9 cellular contexts compared by ENCODE assay signal in genomic region chr3:149752788-149753136, GRCh38. TPM values are rescaled to one million over a fixed set of nuclear protein-coding genes. Genes with fewer than 3 reads are reported as not detected.
DNase-seq lines count a peak whose midpoint lies in the region; ATAC-seq, FAIRE-seq and TF ChIP-seq lines count a peak whose summit lies in the region.
"Had no signal": no experiment of that assay in that cellular context is flagged by ENCODE, and none has a peak within 500 bp of the region (broad histone marks: within the 10 kb centered on the region; RNA-seq: fewer than 3 reads in every experiment).

No MANE protein-coding gene starts in this region.

- H3K36me3 Mint-ChIP-seq in activated T-cell treated with anti-CD3 and anti-CD28 coated beads, Interleukin-2, amount 50 U/mL, for 4 hours (ENCODE audit: insufficient read depth), result peaks cover 19% of the 10 kb centered on the region
- peaks cover 12% of the 10 kb centered on the region for H3K36me3 Mint-ChIP-seq in activated T-helper 1 cell treated with anti-CD3 and anti-CD28 coated beads, Interleukin-12 subunit alpha, Interleukin-12 subunit beta, Interleukin-2, Interleukin-4 antibody, amounts not matched to agents 30 ng/mL and 10 ng/mL and 1 ng/mL, durations not matched to agents 14 hours and 24 hours and 36 hours (ENCODE audit: low read depth)

- no peaks in the 10 kb centered on the region for H3K9me3 ChIP-seq in tibial nerve

- peak overlapping the region; percentile 95 for H3K4me3 Mint-ChIP-seq in activated T-cell treated with anti-CD3 and anti-CD28 coated beads, Interleukin-2, amount 50 U/mL, for 4 hours
- peak overlapping the region; percentile 95 for H3K4me3 Mint-ChIP-seq in activated T-helper 1 cell treated with anti-CD3 and anti-CD28 coated beads, Interleukin-12 subunit alpha, Interleukin-12 subunit beta, Interleukin-2, Interleukin-4 antibody, amounts not matched to agents 30 ng/mL and 10 ng/mL and 1 ng/mL, durations not matched to agents 14 hours and 24 hours and 36 hours

- no peak for DNase-seq in activated T-cell treated with anti-CD3 and anti-CD28 coated beads, Interleukin-2, amount 50 U/mL, for 4 hours
- no peak for DNase-seq in activated T-cell treated with anti-CD3 and anti-CD28 coated beads, Interleukin-2, amount 50 U/mL, for 48 hours
- DNase-seq in activated T-helper 1 cell treated with anti-CD3 and anti-CD28 coated beads, Interleukin-12 subunit alpha, Interleukin-12 subunit beta, Interleukin-2, Interleukin-4 antibody, amounts not matched to agents 30 ng/mL and 10 ng/mL and 1 ng/mL, durations not matched to agents 14 hours and 24 hours and 36 hours (ENCODE audit: low spot score), result no peak
- DNase-seq in tibial nerve (ENCODE audit: low spot score in 2 of 2), result no peak
- no peak for DNase-seq in Ammon's horn (ENCODE audit: low spot score)
- DNase-seq in DMS 273 treated with DMSO at 0.1 percent for 48 hours (lab: John Stamatoyannopoulos, UW), result no peak

- TF ChIP-seq EP300 in tibial nerve (IDR thresholded peaks at IDR 0.05), result no peak

- no peak for TF ChIP-seq POLR2A in tibial nerve (IDR thresholded peaks at IDR 0.05)

- peaks cover 3% of the 10 kb centered on the region for H3K27me3 Mint-ChIP-seq in activated T-cell treated with anti-CD3 and anti-CD28 coated beads, Interleukin-2, amount 50 U/mL, for 4 hours (ENCODE audit: low read depth)
- H3K27me3 Mint-ChIP-seq in activated T-helper 1 cell treated with anti-CD3 and anti-CD28 coated beads, Interleukin-12 subunit alpha, Interleukin-12 subunit beta, Interleukin-2, Interleukin-4 antibody, amounts not matched to agents 30 ng/mL and 10 ng/mL and 1 ng/mL, durations not matched to agents 14 hours and 24 hours and 36 hours (ENCODE audit: insufficient read depth), result peaks cover 4% of the 10 kb centered on the region

- peak in 1 of 2 donors; percentile 8 for ATAC-seq in activated T-cell treated with anti-CD3 and anti-CD28 coated beads, Interleukin-2, amount 50 U/mL, for 4 hours
- ATAC-seq in HG03460 (IDR thresholded peaks at IDR 0.05; ENCODE audit: unreplicated experiment), result no peak

- no peaks in the 10 kb centered on the region for H3K27me3 ChIP-seq in tibial nerve

- peaks cover 28% of the 10 kb centered on the region for H3K4me1 Mint-ChIP-seq in activated T-cell treated with anti-CD3 and anti-CD28 coated beads, Interleukin-2, amount 50 U/mL, for 4 hours (ENCODE audit: low read depth)
- peaks cover 14% of the 10 kb centered on the region for H3K4me1 Mint-ChIP-seq in activated T-helper 1 cell treated with anti-CD3 and anti-CD28 coated beads, Interleukin-12 subunit alpha, Interleukin-12 subunit beta, Interleukin-2, Interleukin-4 antibody, amounts not matched to agents 30 ng/mL and 10 ng/mL and 1 ng/mL, durations not matched to agents 14 hours and 24 hours and 36 hours (ENCODE audit: low read depth)

- H3K9me3 Mint-ChIP-seq in activated T-cell treated with anti-CD3 and anti-CD28 coated beads, Interleukin-2, amount 50 U/mL, for 4 hours, result no peaks in the 10 kb centered on the region
- H3K9me3 Mint-ChIP-seq in activated T-helper 1 cell treated with anti-CD3 and anti-CD28 coated beads, Interleukin-12 subunit alpha, Interleukin-12 subunit beta, Interleukin-2, Interleukin-4 antibody, amounts not matched to agents 30 ng/mL and 10 ng/mL and 1 ng/mL, durations not matched to agents 14 hours and 24 hours and 36 hours, result no peaks in the 10 kb centered on the region

- H3K27ac Mint-ChIP-seq in activated T-helper 1 cell treated with anti-CD3 and anti-CD28 coated beads, Interleukin-12 subunit alpha, Interleukin-12 subunit beta, Interleukin-2, Interleukin-4 antibody, amounts not matched to agents 30 ng/mL and 10 ng/mL and 1 ng/mL, durations not matched to agents 14 hours and 24 hours and 36 hours, result peak overlapping the region; percentile 59

- intact Hi-C loops in activated T-helper 1 cell treated with anti-CD3 and anti-CD28 coated beads, Interleukin-12 subunit alpha, Interleukin-12 subunit beta, Interleukin-2, Interleukin-4 antibody, amounts not matched to agents 30 ng/mL and 10 ng/mL and 1 ng/mL, durations not matched to agents 14 hours and 24 hours and 36 hours (cut with micrococcal nuclease), result loop anchor here (1.0 to 10.0 kb wide), 7 partner anchors 49 to 795 kb away; partner anchors contain the start of genes EIF2A, GYG1, RNF13 and SERP1

- TF ChIP-seq CTCF in tibial nerve (IDR thresholded peaks at IDR 0.05), result peak in 1 of 5 experiments; percentile 1

- peak overlapping the region; percentile 68 to 92 (median 86) for H3K4me3 ChIP-seq in tibial nerve

- H3K27ac ChIP-seq in tibial nerve, result peak overlapping the region; percentile 75 to 91 (median 80)

- FAIRE-seq in islet of Langerhans (lab: Jason Lieb, UNC), result peak; percentile 47
- FAIRE-seq: G401.6 had no signal

- peaks cover 0 to 25% (median 0%) of the 10 kb centered on the region in 3 donors for H3K36me3 ChIP-seq in tibial nerve

- peaks cover 0 to 30% (median 7%) of the 10 kb centered on the region in 4 donors for H3K4me1 ChIP-seq in tibial nerve

RNA-seq across cellular contexts. Expression of gene COMMD2, which starts 0.5 kb away (rescaled TPM):
- 10 to 100 TPM; 41.3 to 44.5 (median 44.1) TPM for total RNA-seq in activated T-cell treated with anti-CD3 and anti-CD28 coated beads, Interleukin-2, amount 50 U/mL, for 4 hours
- 44.2 and 44.8 TPM in 2 replicates for total RNA-seq in activated T-helper 1 cell treated with anti-CD3 and anti-CD28 coated beads, Interleukin-12 subunit alpha, Interleukin-12 subunit beta, Interleukin-2, Interleukin-4 antibody, amounts not matched to agents 30 ng/mL and 10 ng/mL and 1 ng/mL, durations not matched to agents 14 hours and 24 hours and 36 hours
- 10 to 100 TPM; 18.6 to 28.2 (median 22.3) TPM for total RNA-seq in tibial nerve

RNA-seq across cellular contexts. Expression of gene ANKUB1, which starts 39.6 kb away (rescaled TPM):
- total RNA-seq in activated T-cell treated with anti-CD3 and anti-CD28 coated beads, Interleukin-2, amount 50 U/mL, for 4 hours, result not detected
- not detected in 2 replicates for total RNA-seq in activated T-helper 1 cell treated with anti-CD3 and anti-CD28 coated beads, Interleukin-12 subunit alpha, Interleukin-12 subunit beta, Interleukin-2, Interleukin-4 antibody, amounts not matched to agents 30 ng/mL and 10 ng/mL and 1 ng/mL, durations not matched to agents 14 hours and 24 hours and 36 hours
- 1 to 10 TPM in 1 of 4 donors, under 1 TPM in 3; 0.60 to 1.4 (median 0.86) TPM for total RNA-seq in tibial nerve
